Comparison of ENCODE assay signal across 1 cellular context in the genomic region with DNA sequence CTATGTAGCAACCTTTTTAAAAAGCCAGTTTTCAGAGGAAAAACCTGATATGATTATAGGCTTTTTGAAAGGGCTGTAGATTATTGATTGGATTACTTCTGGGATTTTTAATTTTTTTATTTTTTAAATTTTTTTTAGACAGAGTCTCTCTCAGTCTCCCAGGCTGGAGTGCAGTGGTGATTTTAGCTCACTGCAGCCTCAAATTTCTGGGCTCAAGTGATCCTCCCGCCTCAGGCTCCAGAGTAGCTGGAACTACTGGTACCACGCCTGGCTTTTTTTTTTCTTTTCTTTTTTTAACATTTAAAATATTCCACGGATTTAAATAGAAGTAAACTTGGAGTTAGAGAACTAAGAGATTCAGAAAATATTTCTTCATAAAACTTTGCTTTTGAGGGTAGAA.
TF ChIP-seq lines count a peak whose summit lies in the region.

No MANE protein-coding gene starts in this region.

TF ChIP-seq in K562, 482 proteins besides CTCF, POLR2A, EP300 and RAD21 (continued from another document):
- TF ChIP-seq, protein P1, sequence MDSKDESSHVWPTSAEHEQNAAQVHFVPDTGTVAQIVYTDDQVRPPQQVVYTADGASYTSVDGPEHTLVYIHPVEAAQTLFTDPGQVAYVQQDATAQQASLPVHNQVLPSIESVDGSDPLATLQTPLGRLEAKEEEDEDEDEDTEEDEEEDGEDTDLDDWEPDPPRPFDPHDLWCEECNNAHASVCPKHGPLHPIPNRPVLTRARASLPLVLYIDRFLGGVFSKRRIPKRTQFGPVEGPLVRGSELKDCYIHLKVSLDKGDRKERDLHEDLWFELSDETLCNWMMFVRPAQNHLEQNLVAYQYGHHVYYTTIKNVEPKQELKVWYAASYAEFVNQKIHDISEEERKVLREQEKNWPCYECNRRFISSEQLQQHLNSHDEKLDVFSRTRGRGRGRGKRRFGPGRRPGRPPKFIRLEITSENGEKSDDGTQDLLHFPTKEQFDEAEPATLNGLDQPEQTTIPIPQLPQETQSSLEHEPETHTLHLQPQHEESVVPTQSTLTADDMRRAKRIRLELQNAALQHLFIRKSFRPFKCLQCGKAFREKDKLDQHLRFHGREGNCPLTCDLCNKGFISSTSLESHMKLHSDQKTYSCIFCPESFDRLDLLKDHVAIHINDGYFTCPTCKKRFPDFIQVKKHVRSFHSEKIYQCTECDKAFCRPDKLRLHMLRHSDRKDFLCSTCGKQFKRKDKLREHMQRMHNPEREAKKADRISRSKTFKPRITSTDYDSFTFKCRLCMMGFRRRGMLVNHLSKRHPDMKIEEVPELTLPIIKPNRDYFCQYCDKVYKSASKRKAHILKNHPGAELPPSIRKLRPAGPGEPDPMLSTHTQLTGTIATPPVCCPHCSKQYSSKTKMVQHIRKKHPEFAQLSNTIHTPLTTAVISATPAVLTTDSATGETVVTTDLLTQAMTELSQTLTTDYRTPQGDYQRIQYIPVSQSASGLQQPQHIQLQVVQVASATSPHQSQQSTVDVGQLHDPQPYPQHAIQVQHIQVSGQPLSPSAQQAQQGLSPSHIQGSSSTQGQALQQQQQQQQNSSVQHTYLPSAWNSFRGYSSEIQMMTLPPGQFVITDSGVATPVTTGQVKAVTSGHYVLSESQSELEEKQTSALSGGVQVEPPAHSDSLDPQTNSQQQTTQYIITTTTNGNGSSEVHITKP (IDR thresholded peaks at IDR 0.05; ENCODE audit: partially characterized antibody), result no peak
- TF ChIP-seq MTF1 (CRISPR knock-in tag; IDR thresholded peaks at IDR 0.05; ENCODE audit: borderline replicate concordance), result no peak
- TF ChIP-seq SREBF1 (IDR thresholded peaks at IDR 0.05; ENCODE audit: borderline replicate concordance, low read depth, low read length), result no peak
- TF ChIP-seq, protein P2, sequence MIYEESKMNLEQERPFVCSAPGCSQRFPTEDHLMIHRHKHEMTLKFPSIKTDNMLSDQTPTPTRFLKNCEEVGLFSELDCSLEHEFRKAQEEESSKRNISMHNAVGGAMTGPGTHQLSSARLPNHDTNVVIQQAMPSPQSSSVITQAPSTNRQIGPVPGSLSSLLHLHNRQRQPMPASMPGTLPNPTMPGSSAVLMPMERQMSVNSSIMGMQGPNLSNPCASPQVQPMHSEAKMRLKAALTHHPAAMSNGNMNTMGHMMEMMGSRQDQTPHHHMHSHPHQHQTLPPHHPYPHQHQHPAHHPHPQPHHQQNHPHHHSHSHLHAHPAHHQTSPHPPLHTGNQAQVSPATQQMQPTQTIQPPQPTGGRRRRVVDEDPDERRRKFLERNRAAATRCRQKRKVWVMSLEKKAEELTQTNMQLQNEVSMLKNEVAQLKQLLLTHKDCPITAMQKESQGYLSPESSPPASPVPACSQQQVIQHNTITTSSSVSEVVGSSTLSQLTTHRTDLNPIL (CRISPR knock-in tag; IDR thresholded peaks at IDR 0.05), result no peak
- no peak for TF ChIP-seq RFX5 (IDR thresholded peaks at IDR 0.05; ENCODE audit: low read depth, low read length)
- TF ChIP-seq BRF1 (IDR thresholded peaks at IDR 0.05; ENCODE audit: borderline replicate concordance, extremely low read depth, insufficient read length), result no peak
- TF ChIP-seq POLR3A (IDR thresholded peaks at IDR 0.05; ENCODE audit: borderline replicate concordance, extremely low read depth, insufficient read depth, insufficient read length), result no peak
- no peak for TF ChIP-seq HSF4 (CRISPR knock-in tag; IDR thresholded peaks at IDR 0.05; ENCODE audit: borderline replicate concordance)
- TF ChIP-seq FIP1L1 (IDR thresholded peaks at IDR 0.05; ENCODE audit: low read depth, low read length, poor library complexity, severe bottlenecking), result no peak
- TF ChIP-seq, protein P3, sequence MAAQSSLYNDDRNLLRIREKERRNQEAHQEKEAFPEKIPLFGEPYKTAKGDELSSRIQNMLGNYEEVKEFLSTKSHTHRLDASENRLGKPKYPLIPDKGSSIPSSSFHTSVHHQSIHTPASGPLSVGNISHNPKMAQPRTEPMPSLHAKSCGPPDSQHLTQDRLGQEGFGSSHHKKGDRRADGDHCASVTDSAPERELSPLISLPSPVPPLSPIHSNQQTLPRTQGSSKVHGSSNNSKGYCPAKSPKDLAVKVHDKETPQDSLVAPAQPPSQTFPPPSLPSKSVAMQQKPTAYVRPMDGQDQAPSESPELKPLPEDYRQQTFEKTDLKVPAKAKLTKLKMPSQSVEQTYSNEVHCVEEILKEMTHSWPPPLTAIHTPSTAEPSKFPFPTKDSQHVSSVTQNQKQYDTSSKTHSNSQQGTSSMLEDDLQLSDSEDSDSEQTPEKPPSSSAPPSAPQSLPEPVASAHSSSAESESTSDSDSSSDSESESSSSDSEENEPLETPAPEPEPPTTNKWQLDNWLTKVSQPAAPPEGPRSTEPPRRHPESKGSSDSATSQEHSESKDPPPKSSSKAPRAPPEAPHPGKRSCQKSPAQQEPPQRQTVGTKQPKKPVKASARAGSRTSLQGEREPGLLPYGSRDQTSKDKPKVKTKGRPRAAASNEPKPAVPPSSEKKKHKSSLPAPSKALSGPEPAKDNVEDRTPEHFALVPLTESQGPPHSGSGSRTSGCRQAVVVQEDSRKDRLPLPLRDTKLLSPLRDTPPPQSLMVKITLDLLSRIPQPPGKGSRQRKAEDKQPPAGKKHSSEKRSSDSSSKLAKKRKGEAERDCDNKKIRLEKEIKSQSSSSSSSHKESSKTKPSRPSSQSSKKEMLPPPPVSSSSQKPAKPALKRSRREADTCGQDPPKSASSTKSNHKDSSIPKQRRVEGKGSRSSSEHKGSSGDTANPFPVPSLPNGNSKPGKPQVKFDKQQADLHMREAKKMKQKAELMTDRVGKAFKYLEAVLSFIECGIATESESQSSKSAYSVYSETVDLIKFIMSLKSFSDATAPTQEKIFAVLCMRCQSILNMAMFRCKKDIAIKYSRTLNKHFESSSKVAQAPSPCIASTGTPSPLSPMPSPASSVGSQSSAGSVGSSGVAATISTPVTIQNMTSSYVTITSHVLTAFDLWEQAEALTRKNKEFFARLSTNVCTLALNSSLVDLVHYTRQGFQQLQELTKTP (IDR thresholded peaks at IDR 0.05; ENCODE audit: low read depth in 1 of 2, partially characterized antibody in 2 of 2), result no peak
- TF ChIP-seq ZSCAN32 (CRISPR knock-in tag; IDR thresholded peaks at IDR 0.05), result no peak
- TF ChIP-seq, protein P4, sequence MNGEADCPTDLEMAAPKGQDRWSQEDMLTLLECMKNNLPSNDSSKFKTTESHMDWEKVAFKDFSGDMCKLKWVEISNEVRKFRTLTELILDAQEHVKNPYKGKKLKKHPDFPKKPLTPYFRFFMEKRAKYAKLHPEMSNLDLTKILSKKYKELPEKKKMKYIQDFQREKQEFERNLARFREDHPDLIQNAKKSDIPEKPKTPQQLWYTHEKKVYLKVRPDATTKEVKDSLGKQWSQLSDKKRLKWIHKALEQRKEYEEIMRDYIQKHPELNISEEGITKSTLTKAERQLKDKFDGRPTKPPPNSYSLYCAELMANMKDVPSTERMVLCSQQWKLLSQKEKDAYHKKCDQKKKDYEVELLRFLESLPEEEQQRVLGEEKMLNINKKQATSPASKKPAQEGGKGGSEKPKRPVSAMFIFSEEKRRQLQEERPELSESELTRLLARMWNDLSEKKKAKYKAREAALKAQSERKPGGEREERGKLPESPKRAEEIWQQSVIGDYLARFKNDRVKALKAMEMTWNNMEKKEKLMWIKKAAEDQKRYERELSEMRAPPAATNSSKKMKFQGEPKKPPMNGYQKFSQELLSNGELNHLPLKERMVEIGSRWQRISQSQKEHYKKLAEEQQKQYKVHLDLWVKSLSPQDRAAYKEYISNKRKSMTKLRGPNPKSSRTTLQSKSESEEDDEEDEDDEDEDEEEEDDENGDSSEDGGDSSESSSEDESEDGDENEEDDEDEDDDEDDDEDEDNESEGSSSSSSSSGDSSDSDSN (IDR thresholded peaks at IDR 0.05; ENCODE audit: borderline replicate concordance in 1 of 2, low read depth in 2 of 2, low read length in 2 of 2), result no peak
- no peak for TF ChIP-seq GATAD2A (IDR thresholded peaks at IDR 0.05)
- TF ChIP-seq, protein P5, sequence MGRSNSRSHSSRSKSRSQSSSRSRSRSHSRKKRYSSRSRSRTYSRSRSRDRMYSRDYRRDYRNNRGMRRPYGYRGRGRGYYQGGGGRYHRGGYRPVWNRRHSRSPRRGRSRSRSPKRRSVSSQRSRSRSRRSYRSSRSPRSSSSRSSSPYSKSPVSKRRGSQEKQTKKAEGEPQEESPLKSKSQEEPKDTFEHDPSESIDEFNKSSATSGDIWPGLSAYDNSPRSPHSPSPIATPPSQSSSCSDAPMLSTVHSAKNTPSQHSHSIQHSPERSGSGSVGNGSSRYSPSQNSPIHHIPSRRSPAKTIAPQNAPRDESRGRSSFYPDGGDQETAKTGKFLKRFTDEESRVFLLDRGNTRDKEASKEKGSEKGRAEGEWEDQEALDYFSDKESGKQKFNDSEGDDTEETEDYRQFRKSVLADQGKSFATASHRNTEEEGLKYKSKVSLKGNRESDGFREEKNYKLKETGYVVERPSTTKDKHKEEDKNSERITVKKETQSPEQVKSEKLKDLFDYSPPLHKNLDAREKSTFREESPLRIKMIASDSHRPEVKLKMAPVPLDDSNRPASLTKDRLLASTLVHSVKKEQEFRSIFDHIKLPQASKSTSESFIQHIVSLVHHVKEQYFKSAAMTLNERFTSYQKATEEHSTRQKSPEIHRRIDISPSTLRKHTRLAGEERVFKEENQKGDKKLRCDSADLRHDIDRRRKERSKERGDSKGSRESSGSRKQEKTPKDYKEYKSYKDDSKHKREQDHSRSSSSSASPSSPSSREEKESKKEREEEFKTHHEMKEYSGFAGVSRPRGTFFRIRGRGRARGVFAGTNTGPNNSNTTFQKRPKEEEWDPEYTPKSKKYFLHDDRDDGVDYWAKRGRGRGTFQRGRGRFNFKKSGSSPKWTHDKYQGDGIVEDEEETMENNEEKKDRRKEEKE (IDR thresholded peaks at IDR 0.05; ENCODE audit: borderline replicate concordance in 1 of 2, control insufficient read depth in 1 of 2, low read depth in 2 of 2, low read length in 1 of 2), result no peak
- TF ChIP-seq ZNF324 (CRISPR knock-in tag; IDR thresholded peaks at IDR 0.05), result no peak
- no peak for TF ChIP-seq ZBED1 (IDR thresholded peaks at IDR 0.05)
